Comparison of ENCODE assay signal across 26 cellular contexts in the genomic region with DNA sequence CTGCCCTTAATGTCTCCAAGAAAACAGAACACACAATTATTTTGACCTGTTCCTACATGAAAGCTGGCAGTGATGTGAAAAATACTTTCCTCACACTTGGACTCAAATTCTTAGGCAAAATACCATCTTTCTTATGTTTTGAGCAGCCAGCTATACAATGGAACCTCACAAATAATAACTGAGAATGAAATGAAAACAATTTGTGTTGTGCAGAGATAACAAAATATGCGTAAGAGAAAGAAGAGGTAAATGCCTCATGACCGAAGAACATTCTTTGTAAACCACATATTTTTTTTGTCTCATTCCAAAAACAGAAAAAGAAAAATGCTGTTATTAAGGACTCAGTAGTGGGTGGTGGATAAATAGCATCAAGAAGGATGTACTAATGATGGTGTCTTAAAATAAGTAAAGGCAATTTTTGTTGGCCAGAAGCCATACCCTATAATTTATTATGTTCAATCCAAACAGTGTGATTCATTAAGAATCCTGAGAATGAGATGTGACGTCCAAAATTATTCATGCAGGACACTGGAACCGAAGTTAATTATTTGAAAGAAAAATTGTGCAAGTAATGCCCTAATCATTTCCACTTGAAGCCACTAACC.
A peak's percentile ranks its signal among the peaks of the same experiment; 100 is the strongest.
DNase-seq lines count a peak whose midpoint lies in the region; ATAC-seq and TF ChIP-seq lines count a peak whose summit lies in the region.
"Had no signal": no experiment of that assay in that cellular context is flagged by ENCODE, and none has a peak within 500 bp of the region (broad histone marks: within the 10 kb centered on the region; RNA-seq: fewer than 3 reads in every experiment).

No MANE protein-coding gene starts in this region.

- TF ChIP-seq CTCF in PC-3 (conservative IDR thresholded peaks at IDR 0.05; ENCODE audit: low read depth, low read length) (no peak), cardiac fibroblast (IDR thresholded peaks at IDR 0.05; ENCODE audit: low read depth, low read length) (no peak), kidney epithelial cell (IDR thresholded peaks at IDR 0.05; ENCODE audit: insufficient read depth, low read length, poor library complexity, severe bottlenecking) (no peak), chondrocyte (IDR thresholded peaks at IDR 0.05) (no peak)

- H3K36me3 ChIP-seq in PC-3 (ENCODE audit: low read depth, low read length): no peaks in the 10 kb centered on the region
- no peaks in the 10 kb centered on the region for H3K36me3 ChIP-seq in kidney epithelial cell (ENCODE audit: control insufficient read depth, insufficient read depth, low read length)
- H3K36me3 ChIP-seq: ovary, thyroid gland had no signal

- H3K9me3 ChIP-seq in PC-3 (ENCODE audit: low read length): no peaks in the 10 kb centered on the region
- H3K9me3 ChIP-seq: ovary, thyroid gland had no signal

- H3K4me1 ChIP-seq in PC-3 (ENCODE audit: insufficient read depth, low read length): no peaks in the 10 kb centered on the region
- H3K4me1 ChIP-seq: thyroid gland had no signal

- H3K4me3 ChIP-seq in PC-3 (ENCODE audit: low read length): no peak overlapping the region
- no peak overlapping the region for H3K4me3 ChIP-seq in cardiac fibroblast (replicated peaks in 1 of 2; ENCODE audit: low read depth in 2 of 2, low read length in 2 of 2)
- H3K4me3 ChIP-seq in kidney epithelial cell (ENCODE audit: low read depth, low read length): no peak overlapping the region
- H3K4me3 ChIP-seq: ovary, thyroid gland had no signal

- H3K27me3 ChIP-seq in PC-3 (ENCODE audit: low read length) (no peaks in the 10 kb centered on the region), kidney epithelial cell (ENCODE audit: control insufficient read depth, insufficient read depth, low read length) (no peaks in the 10 kb centered on the region)
- H3K27me3 ChIP-seq: ovary, thyroid gland had no signal

- CTCF ChIA-PET in PC-3 (lab: Charles Lee): no interaction called here

- H3K27me3 Mint-ChIP-seq in chondrocyte (ENCODE audit: low read depth): no peaks in the 10 kb centered on the region
- H3K27me3 Mint-ChIP-seq: activated B cell treated with CpG ODN at 0.5 μM for 24 hours; activated CD4-positive, alpha-beta memory T cell treated with anti-CD3 and anti-CD28 coated beads for 36 hours; activated naive CD8-positive, alpha-beta T cell treated with anti-CD3 and anti-CD28 coated beads, Interleukin-2, amount 50 U/mL, for 24 hours; natural killer cell treated with Interleukin-12 subunit alpha and Interleukin-12 subunit beta and Interleukin-15 and Interleukin-18, amount 100 ng/mL, for 72 hours; stimulated activated naive CD8-positive, alpha-beta T cell treated with anti-CD3 and anti-CD28 coated beads, Interleukin-15, Interleukin-2, amounts not matched to agents 100 ng/mL and 50 ng/mL, for 24 hours had no signal

- BruUV-seq in PC-3 (replicated peaks; lab: Mats Ljungman, UMichigan): no TSS peak

- H3F3A ChIP-seq in PC-3 (ENCODE audit: low read length, unreplicated experiment): no peaks in the 10 kb centered on the region

- H3K9me3 Mint-ChIP-seq in chondrocyte (ENCODE audit: low read depth): peaks cover 4% of the 10 kb centered on the region
- H3K9me3 Mint-ChIP-seq: activated B cell treated with CpG ODN at 0.5 μM for 24 hours; activated naive CD8-positive, alpha-beta T cell treated with anti-CD3 and anti-CD28 coated beads, Interleukin-2, amount 50 U/mL, for 24 hours; stimulated activated naive CD8-positive, alpha-beta T cell treated with anti-CD3 and anti-CD28 coated beads, Interleukin-15, Interleukin-2, amounts not matched to agents 100 ng/mL and 50 ng/mL, for 24 hours had no signal

- H3K4me2 ChIP-seq in PC-3 (ENCODE audit: low read length): no peak overlapping the region

- no peaks in the 10 kb centered on the region for H4K20me1 ChIP-seq in PC-3 (ENCODE audit: low read length)

- POLR2A ChIA-PET in PC-3 (lab: Charles Lee; ENCODE audit: unreplicated experiment): no interaction called here

- no peak overlapping the region for H3K4me3 Mint-ChIP-seq in chondrocyte (ENCODE audit: unreplicated experiment)
- H3K4me3 Mint-ChIP-seq: activated B cell treated with CpG ODN at 0.5 μM for 24 hours; activated CD4-positive, alpha-beta memory T cell treated with anti-CD3 and anti-CD28 coated beads for 36 hours; activated naive CD8-positive, alpha-beta T cell treated with anti-CD3 and anti-CD28 coated beads, Interleukin-2, amount 50 U/mL, for 24 hours; natural killer cell treated with Interleukin-12 subunit alpha and Interleukin-12 subunit beta and Interleukin-15 and Interleukin-18, amount 100 ng/mL, for 72 hours; stimulated activated naive CD8-positive, alpha-beta T cell treated with anti-CD3 and anti-CD28 coated beads, Interleukin-15, Interleukin-2, amounts not matched to agents 100 ng/mL and 50 ng/mL, for 24 hours had no signal

- H3K27ac ChIP-seq in PC-3 (ENCODE audit: low read length): no peak overlapping the region
- H3K27ac ChIP-seq: ovary, thyroid gland had no signal

- no peaks in the 10 kb centered on the region for H3K79me2 ChIP-seq in PC-3 (ENCODE audit: low read length)

- ATAC-seq in PC-3: no peak
- ATAC-seq: activated naive CD8-positive, alpha-beta T cell treated with anti-CD3 and anti-CD28 coated beads, Interleukin-2, amount 50 U/mL, for 24 hours; left ventricle myocardium superior; natural killer cell treated with Interleukin-12 subunit alpha and Interleukin-12 subunit beta and Interleukin-15 and Interleukin-18, amount 100 ng/mL, for 72 hours; right cardiac atrium had no signal

- H3K9me2 ChIP-seq in PC-3 (replicated peaks; ENCODE audit: low read length): no peaks in the 10 kb centered on the region; the same call in 1 of the 2 replicates

- DNase-seq in Caki2 (ENCODE audit: low read depth) (peak; percentile 91), PC-3 (peak; percentile 10), cardiac fibroblast (ENCODE audit: low read depth in 2 of 2) (peak; percentile 10 to 39), kidney epithelial cell (ENCODE audit: low read depth) (peak; percentile 62), T-helper 2 cell (no peak), cerebellum (ENCODE audit: low spot score) (no peak), chondrocyte (ENCODE audit: low spot score) (no peak), hippocampal formation (lab: John Stamatoyannopoulos, UW) (no peak)
- DNase-seq: activated B cell treated with CpG ODN at 0.5 μM for 24 hours; activated CD4-positive, alpha-beta memory T cell treated with anti-CD3 and anti-CD28 coated beads for 36 hours; activated effector memory CD4-positive, alpha-beta T cell treated with Interleukin-2 at 50 U/mL for 16 hours; activated naive CD8-positive, alpha-beta T cell treated with anti-CD3 and anti-CD28 coated beads, Interleukin-2, amount 50 U/mL, for 24 hours; AML-193; DMS79; effector memory CD4-positive, alpha-beta T cell; left ventricle myocardium superior; NCI-H1092; NCI-H2029; NCI-H226; ovary; right cardiac atrium; stimulated activated CD4-positive, alpha-beta T cell treated with anti-CD3 and anti-CD28 coated beads, Interleukin-4, amount 100 ng/mL, for 24 hours; T-helper 9 cell; thyroid gland had no signal

- in situ Hi-C loops in Caki2 (cut with HindIII; ENCODE audit: low pct_unique_long_range_greater_than_20kb, low sequenced_read_pairs): no loop called here

- no peaks in the 10 kb centered on the region for H3K36me3 Mint-ChIP-seq in chondrocyte (ENCODE audit: low read depth)
- H3K36me3 Mint-ChIP-seq: activated CD4-positive, alpha-beta memory T cell treated with anti-CD3 and anti-CD28 coated beads for 36 hours had no signal

- H3K9ac ChIP-seq in PC-3 (ENCODE audit: low read length): no peak overlapping the region

- intact Hi-C loops in PC-3 (cut with micrococcal nuclease): no loop called here

- H2AFZ ChIP-seq in PC-3 (ENCODE audit: low read length): no peak overlapping the region

- no peak overlapping the region for H3K27ac Mint-ChIP-seq in chondrocyte (ENCODE audit: unreplicated experiment)
- H3K27ac Mint-ChIP-seq: activated B cell treated with CpG ODN at 0.5 μM for 24 hours; activated CD4-positive, alpha-beta memory T cell treated with anti-CD3 and anti-CD28 coated beads for 36 hours; activated naive CD8-positive, alpha-beta T cell treated with anti-CD3 and anti-CD28 coated beads, Interleukin-2, amount 50 U/mL, for 24 hours; natural killer cell treated with Interleukin-12 subunit alpha and Interleukin-12 subunit beta and Interleukin-15 and Interleukin-18, amount 100 ng/mL, for 72 hours; stimulated activated naive CD8-positive, alpha-beta T cell treated with anti-CD3 and anti-CD28 coated beads, Interleukin-15, Interleukin-2, amounts not matched to agents 100 ng/mL and 50 ng/mL, for 24 hours had no signal

- no peaks in the 10 kb centered on the region for H3K4me1 Mint-ChIP-seq in chondrocyte (ENCODE audit: low read depth)
- H3K4me1 Mint-ChIP-seq: activated B cell treated with CpG ODN at 0.5 μM for 24 hours; activated naive CD8-positive, alpha-beta T cell treated with anti-CD3 and anti-CD28 coated beads, Interleukin-2, amount 50 U/mL, for 24 hours had no signal

Comparison
In these comparisons a context has a peak if more than half of its experiments do, and no peak if none do; other contexts are left out.
1. DNase-seq: peak in Caki2 (single experiment), PC-3 (single experiment), cardiac fibroblast (2 of 2) and kidney epithelial cell (single experiment); none in T-helper 2 cell (0 of 5), cerebellum (single experiment), chondrocyte (single experiment) and hippocampal formation (0 of 2).